16 cellular contexts compared by ENCODE assay signal in the genomic region with DNA sequence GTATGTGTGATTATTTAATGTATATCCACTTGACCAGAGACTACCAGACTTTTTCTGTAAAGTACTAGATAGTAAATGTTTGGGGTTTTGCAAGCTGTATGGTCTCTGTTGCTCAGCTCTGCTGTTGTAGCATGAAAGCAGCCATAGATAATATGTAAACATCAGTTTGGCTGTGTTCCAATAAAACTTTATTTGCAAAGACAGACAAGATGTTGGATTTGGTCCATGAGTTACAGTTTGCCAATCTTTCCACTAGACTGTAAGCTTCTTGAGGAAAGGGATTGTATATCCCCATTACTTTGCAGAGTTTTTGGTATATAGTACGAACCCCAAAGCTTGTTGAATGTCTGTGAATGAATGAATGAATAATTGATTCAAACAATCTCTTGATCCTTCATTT. TPM values are rescaled to one million over a fixed set of nuclear protein-coding genes. Genes with fewer than 3 reads are reported as not detected.
DNase-seq lines count a peak whose midpoint lies in the region; ATAC-seq, FAIRE-seq and TF ChIP-seq lines count a peak whose summit lies in the region.
"Had no signal": no experiment of that assay in that cellular context is flagged by ENCODE, and none has a peak within 500 bp of the region (broad histone marks: within the 10 kb centered on the region; RNA-seq: fewer than 3 reads in every experiment).

No MANE protein-coding gene starts in this region.

- no peak for TF ChIP-seq POLR2A in GM12891 (IDR thresholded peaks at IDR 0.05; ENCODE audit: low read depth, low read length)

- no peak for ATAC-seq in activated B cell treated with CpG ODN at 0.5 μM for 24 hours (ENCODE audit: low read depth)
- no peak for ATAC-seq in central memory CD8-positive, alpha-beta T cell (replicated peaks; ENCODE audit: extremely low read depth, poor library complexity, severe bottlenecking)

- no peaks in the 10 kb centered on the region for H3K27me3 Mint-ChIP-seq in activated CD4-positive, alpha-beta memory T cell treated with anti-CD3 and anti-CD28 coated beads for 36 hours
- no peaks in the 10 kb centered on the region for H3K27me3 Mint-ChIP-seq in activated CD4-positive, alpha-beta memory T cell treated with anti-CD3 and anti-CD28 coated beads, Interleukin-2, amount 10 ng/mL, durations not matched to agents 7 days and 5 days
- H3K27me3 Mint-ChIP-seq in activated B cell treated with CpG ODN at 0.5 μM for 24 hours: no peaks in the 10 kb centered on the region
- no peaks in the 10 kb centered on the region for H3K27me3 Mint-ChIP-seq in central memory CD8-positive, alpha-beta T cell

- TF ChIP-seq CTCF in activated B cell treated with CpG ODN at 0.5 μM for 24 hours (IDR thresholded peaks at IDR 0.05) (no peak), GM20000 (IDR thresholded peaks at IDR 0.05; ENCODE audit: extremely low read depth, missing control alignments) (no peak)

- H3K4me3 Mint-ChIP-seq in activated CD4-positive, alpha-beta memory T cell treated with anti-CD3 and anti-CD28 coated beads for 36 hours: no peak overlapping the region
- no peak overlapping the region for H3K4me3 Mint-ChIP-seq in activated CD4-positive, alpha-beta memory T cell treated with anti-CD3 and anti-CD28 coated beads, Interleukin-2, amount 10 ng/mL, durations not matched to agents 7 days and 5 days
- H3K4me3 Mint-ChIP-seq in activated B cell treated with CpG ODN at 0.5 μM for 24 hours: no peak overlapping the region
- H3K4me3 Mint-ChIP-seq in central memory CD8-positive, alpha-beta T cell: no peak overlapping the region

- peak overlapping the region; percentile 67 for H3K27ac Mint-ChIP-seq in activated CD4-positive, alpha-beta memory T cell treated with anti-CD3 and anti-CD28 coated beads for 36 hours
- H3K27ac Mint-ChIP-seq in activated CD4-positive, alpha-beta memory T cell treated with anti-CD3 and anti-CD28 coated beads, Interleukin-2, amount 10 ng/mL, durations not matched to agents 7 days and 5 days: no peak overlapping the region
- peak overlapping the region; percentile 36 for H3K27ac Mint-ChIP-seq in activated B cell treated with CpG ODN at 0.5 μM for 24 hours
- H3K27ac Mint-ChIP-seq in central memory CD8-positive, alpha-beta T cell (ENCODE audit: low read depth): peak overlapping the region; percentile 92

- peak; percentile 74 for FAIRE-seq in GM12891 (lab: Jason Lieb, UNC)
- FAIRE-seq: A549, HTR-8/SVneo had no signal

- intact Hi-C loops in activated CD4-positive, alpha-beta memory T cell treated with anti-CD3 and anti-CD28 coated beads for 36 hours (cut with micrococcal nuclease): no loop called here
- intact Hi-C loops in activated B cell treated with CpG ODN at 0.5 μM for 24 hours (cut with micrococcal nuclease): loop anchor here (2.0 kb wide), 2 partner anchors 14 to 16 kb away; no protein-coding TSS in a partner anchor

- CTCF ChIA-PET in activated CD4-positive, alpha-beta memory T cell treated with anti-CD3 and anti-CD28 coated beads for 36 hours (lab: Charles Lee): interaction anchor here (1.7 to 2.2 kb wide), 2 partner anchors 93 to 101 kb away, joined by 4 to 8 read pairs; no protein-coding TSS in a partner anchor
- CTCF ChIA-PET in activated CD4-positive, alpha-beta memory T cell treated with anti-CD3 and anti-CD28 coated beads, Interleukin-2, amount 10 ng/mL, durations not matched to agents 7 days and 5 days (lab: Charles Lee): interaction anchor here (0.6 kb wide), 1 partner anchor 131 kb away, joined by 3 read pairs; no protein-coding TSS in a partner anchor
- CTCF ChIA-PET in activated B cell treated with CpG ODN at 0.5 μM for 24 hours (lab: Charles Lee): interaction anchor here (1.0 to 2.2 kb wide), 3 partner anchors 82 to 100 kb away, joined by 3 to 8 read pairs (median 8); no protein-coding TSS in a partner anchor

- H3K36me3 Mint-ChIP-seq in activated CD4-positive, alpha-beta memory T cell treated with anti-CD3 and anti-CD28 coated beads for 36 hours: peaks cover 56% of the 10 kb centered on the region
- peaks cover 53% of the 10 kb centered on the region for H3K36me3 Mint-ChIP-seq in activated CD4-positive, alpha-beta memory T cell treated with anti-CD3 and anti-CD28 coated beads, Interleukin-2, amount 10 ng/mL, durations not matched to agents 7 days and 5 days (ENCODE audit: low read depth)
- H3K36me3 Mint-ChIP-seq in activated B cell treated with CpG ODN at 0.5 μM for 24 hours (ENCODE audit: low read depth): peaks cover 87% of the 10 kb centered on the region
- H3K36me3 Mint-ChIP-seq in central memory CD8-positive, alpha-beta T cell (ENCODE audit: insufficient read depth): peaks cover 88% of the 10 kb centered on the region

- H3K9me3 Mint-ChIP-seq in activated CD4-positive, alpha-beta memory T cell treated with anti-CD3 and anti-CD28 coated beads for 36 hours: no peaks in the 10 kb centered on the region
- H3K9me3 Mint-ChIP-seq in activated CD4-positive, alpha-beta memory T cell treated with anti-CD3 and anti-CD28 coated beads, Interleukin-2, amount 10 ng/mL, durations not matched to agents 7 days and 5 days: no peaks in the 10 kb centered on the region
- no peaks in the 10 kb centered on the region for H3K9me3 Mint-ChIP-seq in activated B cell treated with CpG ODN at 0.5 μM for 24 hours
- H3K9me3 Mint-ChIP-seq in central memory CD8-positive, alpha-beta T cell: no peaks in the 10 kb centered on the region

- POLR2A ChIA-PET in activated CD4-positive, alpha-beta memory T cell treated with anti-CD3 and anti-CD28 coated beads for 36 hours (lab: Charles Lee): interaction anchor here (1.1 to 2.1 kb wide), 2 partner anchors 58 to 92 kb away, joined by 5 to 6 read pairs; no protein-coding TSS in a partner anchor
- POLR2A ChIA-PET in activated CD4-positive, alpha-beta memory T cell treated with anti-CD3 and anti-CD28 coated beads, Interleukin-2, amount 10 ng/mL, durations not matched to agents 7 days and 5 days (lab: Charles Lee): no interaction called here
- POLR2A ChIA-PET in activated B cell treated with CpG ODN at 0.5 μM for 24 hours (lab: Charles Lee): interaction anchor here (0.6 to 2.3 kb wide), 4 partner anchors 16 to 547 kb away, joined by 3 to 12 read pairs (median 4); no protein-coding TSS in a partner anchor

- H3K4me1 Mint-ChIP-seq in activated CD4-positive, alpha-beta memory T cell treated with anti-CD3 and anti-CD28 coated beads for 36 hours (ENCODE audit: low read depth): peaks cover 35% of the 10 kb centered on the region
- peaks cover 7% of the 10 kb centered on the region for H3K4me1 Mint-ChIP-seq in activated CD4-positive, alpha-beta memory T cell treated with anti-CD3 and anti-CD28 coated beads, Interleukin-2, amount 10 ng/mL, durations not matched to agents 7 days and 5 days
- H3K4me1 Mint-ChIP-seq in activated B cell treated with CpG ODN at 0.5 μM for 24 hours: peaks cover 53% of the 10 kb centered on the region
- peaks cover 23% of the 10 kb centered on the region for H3K4me1 Mint-ChIP-seq in central memory CD8-positive, alpha-beta T cell

- no peak for DNase-seq in activated CD4-positive, alpha-beta memory T cell treated with anti-CD3 and anti-CD28 coated beads for 36 hours
- no peak for DNase-seq in activated CD4-positive, alpha-beta memory T cell treated with anti-CD3 and anti-CD28 coated beads, Interleukin-2, amount 10 ng/mL, durations not matched to agents 7 days and 5 days
- DNase-seq in GM12891 (ENCODE audit: insufficient read length, low spot score): no peak
- DNase-seq in activated B cell treated with CpG ODN at 0.5 μM for 24 hours: no peak
- DNase-seq in central memory CD8-positive, alpha-beta T cell (ENCODE audit: low spot score in 2 of 2): no peak
- DNase-seq in NCI-H146 treated with DMSO at 0.1 percent for 48 hours (lab: John Stamatoyannopoulos, UW; ENCODE audit: unreplicated experiment): no peak
- DNase-seq in GM20000 (ENCODE audit: low spot score): no peak
- DNase-seq in GDM1 (lab: John Stamatoyannopoulos, UW): no peak
- DNase-seq: Caco-2, MG63, NCI-H1092 treated with DMSO at 0.1 percent for 48 hours, NCI-H187, NCI-H2171, RPMI8226 had no signal

TF ChIP-seq in GM12891, 5 proteins besides CTCF, POLR2A, EP300 and RAD21:
- no peak for TF ChIP-seq SPI1 (IDR thresholded peaks at IDR 0.05; ENCODE audit: low read depth, low read length)
- TF ChIP-seq POU2F2 (IDR thresholded peaks at IDR 0.05; ENCODE audit: low read depth, low read length): no peak
- no peak for TF ChIP-seq POLR2AphosphoS5 (IDR thresholded peaks at IDR 0.05; ENCODE audit: low read depth, low read length)
- no peak for TF ChIP-seq PAX5 (IDR thresholded peaks at IDR 0.05; ENCODE audit: insufficient read depth, low read length, severe bottlenecking)
- TF ChIP-seq TAF1 (IDR thresholded peaks at IDR 0.05; ENCODE audit: low read depth, low read length): no peak

RNA-seq across cellular contexts. Expression of a gene that starts 17.2 kb away (rescaled TPM):
- 10 to 100 TPM; 37.1 to 38.1 TPM for total RNA-seq in activated CD4-positive, alpha-beta memory T cell treated with anti-CD3 and anti-CD28 coated beads for 36 hours
- 10 to 100 TPM; 22.9 to 24.0 TPM for total RNA-seq in activated CD4-positive, alpha-beta memory T cell treated with anti-CD3 and anti-CD28 coated beads, Interleukin-2, amount 10 ng/mL, durations not matched to agents 7 days and 5 days
- 9.3 TPM for polyA plus RNA-seq in GM12891 (2012; ENCODE audit: low read depth, missing spikeins)
- total RNA-seq in activated B cell treated with CpG ODN at 0.5 μM for 24 hours: 211 and 238 TPM in 2 replicates
